Comparison of ENCODE assay signal across 8 cellular contexts in the genomic region with DNA sequence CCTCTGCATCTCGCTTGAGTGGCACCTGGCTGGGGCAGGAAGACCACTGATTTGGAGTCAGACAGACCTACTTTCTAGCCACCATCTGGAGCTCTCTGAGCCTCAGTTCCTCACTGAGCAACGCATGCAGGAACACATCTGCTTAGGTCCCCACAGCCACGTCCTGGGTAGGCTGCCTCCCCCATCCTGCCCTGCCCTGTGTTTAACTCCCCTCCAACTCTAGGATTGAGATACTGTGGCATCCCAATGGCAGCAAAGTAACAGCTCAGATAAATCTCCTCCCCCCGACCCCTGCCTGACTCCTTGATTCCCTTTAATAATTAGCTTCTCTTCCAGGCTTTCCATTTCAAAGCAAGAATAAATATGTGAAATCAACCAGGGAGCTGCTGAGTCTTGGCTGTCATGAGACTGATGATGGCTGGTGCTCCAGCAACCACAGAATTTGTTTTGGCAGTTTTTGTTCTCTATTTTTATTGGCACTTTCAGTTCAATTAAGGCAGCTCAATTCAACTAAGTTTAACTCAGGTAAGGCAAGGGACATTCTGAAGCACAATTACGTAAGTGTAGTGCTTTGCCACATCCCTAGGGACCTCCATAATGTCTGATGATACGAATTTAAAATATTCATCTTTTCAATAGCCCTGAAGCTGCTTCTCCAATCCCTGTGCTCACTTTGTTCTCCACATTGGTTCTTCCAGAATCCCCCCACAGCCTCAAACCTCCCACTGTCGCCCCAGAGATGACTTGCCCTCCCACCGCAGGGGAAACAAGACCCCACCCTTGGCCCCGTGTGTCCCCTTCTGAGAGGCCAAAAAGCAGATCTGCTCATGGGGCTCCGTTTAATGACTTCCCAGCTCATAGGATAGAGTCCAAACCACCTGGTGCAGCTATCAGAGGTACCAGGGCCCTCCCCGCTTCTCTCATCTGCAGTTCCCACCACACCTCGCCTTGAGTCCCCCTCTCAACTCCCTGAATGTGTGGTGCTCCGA. TPM values are rescaled to one million over a fixed set of nuclear protein-coding genes. Genes with fewer than 3 reads are reported as not detected.
DNase-seq lines count a peak whose midpoint lies in the region; ATAC-seq, FAIRE-seq and TF ChIP-seq lines count a peak whose summit lies in the region.

No MANE protein-coding gene starts in this region.

- H2AFZ ChIP-seq in DND-41 (ENCODE audit: low read depth, low read length) (no peak overlapping the region), astrocyte (ENCODE audit: low read depth, low read length) (no peak overlapping the region)

- H3K4me3 Mint-ChIP-seq in astrocyte (ENCODE audit: unreplicated experiment): no peak overlapping the region

- ATAC-seq in DND-41 (ENCODE audit: insufficient read depth, low read depth): peak; percentile 59
- peak; percentile 64 for ATAC-seq in GM19351 (IDR thresholded peaks at IDR 0.05; ENCODE audit: unreplicated experiment)
- ATAC-seq in HG03066 (IDR thresholded peaks at IDR 0.05; ENCODE audit: low read depth, unreplicated experiment): peak; percentile 71

- 69 to 72% methylated on average over 13 of the region's 13 CpGs for WGBS in lower leg skin, 2 donors
- WGBS in stomach, 5 donors: 65 to 71% (median 67%) methylated on average over 13 of the region's 13 CpGs

- H3K4me3 ChIP-seq in DND-41 (ENCODE audit: low read depth in 1 of 2, low read length in 2 of 2) (no peak overlapping the region), astrocyte (ENCODE audit: insufficient read depth, low read depth, low read length) (no peak overlapping the region), lower leg skin (ENCODE audit: low read depth, poor library complexity, severe bottlenecking) (no peak overlapping the region), stomach (no peak overlapping the region)

- TF ChIP-seq EP300 in stomach (IDR thresholded peaks at IDR 0.05): no peak

- TF ChIP-seq POLR2A in lower leg skin (IDR thresholded peaks at IDR 0.05) (no peak), stomach (IDR thresholded peaks at IDR 0.05) (no peak)

- H3K36me3 ChIP-seq in DND-41 (ENCODE audit: insufficient read depth, low read length) (peaks cover 17% of the 10 kb centered on the region; the same call in 1 of the 2 replicates), astrocyte (ENCODE audit: insufficient read depth, low read length) (no peaks in the 10 kb centered on the region), stomach (peaks cover 0 to 14% (median 12%) of the 10 kb centered on the region in 4 donors)

- no peaks in the 10 kb centered on the region for H3K36me3 Mint-ChIP-seq in astrocyte (ENCODE audit: low read depth, unreplicated experiment)

- no peak for FAIRE-seq in astrocyte (lab: Jason Lieb, UNC)

- no peaks in the 10 kb centered on the region for H3K27me3 ChIP-seq in DND-41 (ENCODE audit: insufficient read depth, low read length, poor library complexity)
- peaks cover 23% of the 10 kb centered on the region for H3K27me3 ChIP-seq in astrocyte (ENCODE audit: insufficient read depth, low read length)
- no peaks in the 10 kb centered on the region for H3K27me3 ChIP-seq in stomach

- H3K4me2 ChIP-seq in DND-41 (ENCODE audit: insufficient read depth, low read length) (no peak overlapping the region), astrocyte (ENCODE audit: low read length) (no peak overlapping the region)

- intact Hi-C loops in lower leg skin (cut with DNase I; ENCODE audit: low total_unique reads) (no loop called here), stomach (cut with DNase I; ENCODE audit: low total_unique reads) (no loop called here)

- DNase-seq in DND-41: peak; percentile 21
- peak; percentile 11 for DNase-seq in astrocyte (ENCODE audit: low read depth)
- no peak for DNase-seq in mucosa of gallbladder (ENCODE audit: low spot score)
- no peak for DNase-seq in lower leg skin (ENCODE audit: low spot score in 2 of 2)
- DNase-seq in SHP77 (lab: John Stamatoyannopoulos, UW): no peak
- no peak for DNase-seq in stomach

- peaks cover 19% of the 10 kb centered on the region for H3K27me3 Mint-ChIP-seq in astrocyte (ENCODE audit: low read depth, unreplicated experiment)

- H3K9me3 Mint-ChIP-seq in astrocyte (ENCODE audit: unreplicated experiment): no peaks in the 10 kb centered on the region

- H3K9me3 ChIP-seq in DND-41 (ENCODE audit: insufficient read depth, low read length, severe bottlenecking) (no peaks in the 10 kb centered on the region), astrocyte (ENCODE audit: insufficient read depth, low read depth, low read length) (no peaks in the 10 kb centered on the region), stomach (no peaks in the 10 kb centered on the region)

- H3K79me2 ChIP-seq in DND-41 (ENCODE audit: insufficient read depth, low read length): no peaks in the 10 kb centered on the region
- no peaks in the 10 kb centered on the region for H3K79me2 ChIP-seq in astrocyte (ENCODE audit: insufficient read depth, low read length)

- H3K4me1 ChIP-seq in DND-41 (ENCODE audit: insufficient read depth, low read length) (no peaks in the 10 kb centered on the region), astrocyte (ENCODE audit: insufficient read depth, low read length) (peaks cover 32% of the 10 kb centered on the region), stomach (peaks cover 0 to 9% (median 0%) of the 10 kb centered on the region in 4 donors)

- H4K20me1 ChIP-seq in DND-41 (ENCODE audit: insufficient read depth, low read length): no peaks in the 10 kb centered on the region
- H4K20me1 ChIP-seq in astrocyte (ENCODE audit: insufficient read depth, low read length): peaks cover 6% of the 10 kb centered on the region

- H3K27ac ChIP-seq in DND-41 (ENCODE audit: low read length) (no peak overlapping the region), astrocyte (ENCODE audit: low read depth, low read length) (no peak overlapping the region), stomach (peak overlapping the region in 1 of 5 donors; percentile 43)

- H3K27ac Mint-ChIP-seq in astrocyte (ENCODE audit: unreplicated experiment): no peak overlapping the region

- TF ChIP-seq CTCF in DND-41 (IDR thresholded peaks at IDR 0.05; ENCODE audit: borderline replicate concordance, extremely low read depth, low read length, poor library complexity, severe bottlenecking): no peak
- TF ChIP-seq CTCF in astrocyte (IDR thresholded peaks at IDR 0.05; ENCODE audit: insufficient read depth, low read depth, low read length): no peak
- TF ChIP-seq CTCF in lower leg skin (IDR thresholded peaks at IDR 0.05): no peak
- TF ChIP-seq CTCF in stomach (IDR thresholded peaks at IDR 0.05): no peak

- H3K9ac ChIP-seq in DND-41 (ENCODE audit: low read depth, low read length): no peak overlapping the region
- no peak overlapping the region for H3K9ac ChIP-seq in astrocyte (ENCODE audit: low read length)

- H3K4me1 Mint-ChIP-seq in astrocyte (ENCODE audit: low read depth, unreplicated experiment): peaks cover 20% of the 10 kb centered on the region

RNA-seq across cellular contexts. Expression of gene ESR2, which starts 58.2 kb away (rescaled TPM):
- total RNA-seq in astrocyte (0.16 TPM in 1 of 2 replicates, not detected in the other), mucosa of gallbladder (0.26 TPM), lower leg skin (under 1 TPM; 0.08 to 0.65 (median 0.22) TPM), stomach (1 to 10 TPM in 1 of 5 donors, under 1 TPM in 1, not detected in 3; 0.58 to 1.3 TPM)
- under 1 TPM in 1 of 3 donors, not detected in 2; 0.08 TPM for polyA plus RNA-seq in stomach

Comparison
In these comparisons a context has a peak if more than half of its experiments do, and no peak if none do; other contexts are left out.
1. DNase-seq: peak in DND-41 (single experiment) and astrocyte (single experiment); none in mucosa of gallbladder (single experiment), lower leg skin (0 of 2), SHP77 (0 of 2) and stomach (single experiment).
2. Peak in every context shown above with its lines, with median percentiles within 50 percentile points of each other: ATAC-seq.